25 cellular contexts compared by ENCODE assay signal in the genomic region with DNA sequence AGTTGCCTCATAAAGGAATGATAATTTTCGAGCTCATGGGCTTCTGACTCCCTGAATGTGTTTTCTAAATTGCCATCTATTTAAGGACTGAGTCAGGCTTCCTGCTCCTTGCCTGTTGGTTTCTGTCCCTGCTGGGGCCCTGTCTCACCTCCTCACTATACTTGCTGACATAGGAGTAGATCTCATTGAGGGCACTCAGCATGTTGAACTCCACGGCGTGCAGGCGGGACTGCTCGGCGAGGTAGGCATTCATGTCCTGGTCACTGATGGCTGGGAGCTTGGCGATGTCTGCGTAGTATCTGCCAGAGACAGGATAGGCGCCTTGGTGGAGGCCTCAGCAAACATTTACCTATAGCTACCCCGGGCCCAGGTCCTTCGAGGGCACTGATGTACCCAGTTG.
"Had no signal": no experiment of that assay in that cellular context is flagged by ENCODE, and none has a peak within 500 bp of the region (broad histone marks: within the 10 kb centered on the region; RNA-seq: fewer than 3 reads in every experiment).

No MANE protein-coding gene starts in this region.

- H3K27me3 ChIP-seq: esophagus squamous epithelium, foreskin keratinocyte, left lung, right atrium auricular region, sigmoid colon, transverse colon had no signal

- H3K4me3 ChIP-seq: esophagus squamous epithelium, left lung, lung, right atrium auricular region, sigmoid colon, skin epidermis, thoracic aorta, transverse colon had no signal

- H3K27ac ChIP-seq: foreskin keratinocyte, left lung, neutrophil, right atrium auricular region, thoracic aorta, transverse colon had no signal

- H3K36me3 ChIP-seq: neutrophil, transverse colon had no signal

- DNase-seq: cerebellar nuclear complex; esophagus squamous epithelium; foreskin keratinocyte; head of caudate nucleus; hypothalamus; islet precursor cell; mesendoderm; naive thymus-derived CD4-positive, alpha-beta T cell; nephron progenitor cell; posterior cingulate gyrus; sigmoid colon; stimulated activated CD4-positive, alpha-beta T cell treated with anti-CD3 and anti-CD28 coated beads, Interleukin-2, amount 100 ng/mL, for 24 hours; stimulated activated CD4-positive, alpha-beta T cell treated with anti-CD3 and anti-CD28 coated beads, Interleukin-4, amount 100 ng/mL, for 4 hours; stimulated activated naive B cell treated with anti-CD40 and anti-IgM and Interleukin-4, amounts not matched to agents 10 μg/mL and 1 μg/mL and 100 μg/mL, for 72 hours; stimulated activated naive CD8-positive, alpha-beta T cell treated with anti-CD3 and anti-CD28 coated beads, Interleukin-15, amount 100 ng/mL, for 72 hours; substantia nigra; transverse colon had no signal

- ATAC-seq: foreskin keratinocyte; left lung; naive thymus-derived CD4-positive, alpha-beta T cell; stimulated activated naive B cell treated with anti-CD40 and anti-IgM and Interleukin-4, amounts not matched to agents 10 μg/mL and 1 μg/mL and 100 μg/mL, for 72 hours; stimulated activated naive CD8-positive, alpha-beta T cell treated with anti-CD3 and anti-CD28 coated beads, Interleukin-15, amount 100 ng/mL, for 72 hours had no signal

- H3K4me1 ChIP-seq: foreskin keratinocyte had no signal

- H3K9me3 ChIP-seq: esophagus squamous epithelium, left lung, neutrophil, right atrium auricular region, sigmoid colon, thoracic aorta, transverse colon had no signal

- FAIRE-seq: colon, urothelium cell line had no signal
